Comparison of ENCODE assay signal across 23 cellular contexts in genomic region chr21:30479259-30479658, GRCh38. TPM values are rescaled to one million over a fixed set of nuclear protein-coding genes. Genes with fewer than 3 reads are reported as not detected.
"Had no signal": no experiment of that assay in that cellular context is flagged by ENCODE, and none has a peak within 500 bp of the region (broad histone marks: within the 10 kb centered on the region; RNA-seq: fewer than 3 reads in every experiment).

No MANE protein-coding gene starts in this region.

- DNase-seq: activated CD4-positive, alpha-beta memory T cell treated with anti-CD3 and anti-CD28 coated beads for 36 hours; activated CD4-positive, alpha-beta T cell treated with anti-CD3 and anti-CD28 coated beads, Interleukin-2, amount 10 ng/mL, durations not matched to agents 7 days and 5 days; activated CD4-positive, CD25-positive, alpha-beta regulatory T cell; activated CD8-positive, alpha-beta memory T cell treated with anti-CD3 and anti-CD28 coated beads for 24 hours; activated effector memory CD4-positive, alpha-beta T cell treated with anti-CD3 and anti-CD28 coated beads, Interleukin-2, amount 50 U/mL, for 16 hours; activated naive CD4-positive, alpha-beta T cell treated with Interleukin-2 at 50 U/mL for 16 hours; activated naive CD8-positive, alpha-beta T cell treated with anti-CD3 and anti-CD28 coated beads, Interleukin-2, amount 50 U/mL, for 24 hours; activated T-cell treated with anti-CD3 and anti-CD28 coated beads, Interleukin-2, amount 50 U/mL, for 4 hours; amniotic stem cell; IMR-90; Kasumi-1; KBM-7; NCI-H187; NCI-H345; NCI-H510A treated with DMSO at 0.1 percent for 48 hours; NCI-H69; PC-3; T-helper 1 cell had no signal

- H3K27ac ChIP-seq: SK-N-MC, VCaP had no signal

- H3K4me3 ChIP-seq: SK-N-MC had no signal

- ATAC-seq: activated naive CD4-positive, alpha-beta T cell treated with anti-CD3 and anti-CD28 coated beads, Interleukin-2, amount 50 U/mL, for 72 hours; activated naive CD8-positive, alpha-beta T cell treated with anti-CD3 and anti-CD28 coated beads, Interleukin-2, amount 50 U/mL, for 24 hours; activated T-cell treated with anti-CD3 and anti-CD28 coated beads, Interleukin-2, amount 50 U/mL, for 4 hours; PC-3 had no signal

RNA-seq across cellular contexts. Expression of gene KRTAP19-1, which starts 0.9 kb away (rescaled TPM):
- total RNA-seq: activated CD4-positive, alpha-beta memory T cell treated with anti-CD3 and anti-CD28 coated beads for 36 hours; activated CD4-positive, alpha-beta T cell treated with anti-CD3 and anti-CD28 coated beads, Interleukin-2, amount 10 ng/mL, durations not matched to agents 7 days and 5 days; activated naive CD4-positive, alpha-beta T cell treated with anti-CD3 and anti-CD28 coated beads, Interleukin-2, amount 50 U/mL, for 72 hours; activated T-cell treated with anti-CD3 and anti-CD28 coated beads, Interleukin-2, amount 50 U/mL, for 4 hours; astrocyte; IMR-90; PC-3; T-helper 2 cell treated with Interferon-gamma antibody and Interleukin-4, amounts not matched to agents 100 ng/mL and 5 ng/mL, for 36 hours had no signal
- polyA plus RNA-seq: IMR-90 had no signal

RNA-seq across cellular contexts. Expression of gene KRTAP19-2, which starts 8.0 kb away (rescaled TPM):
- total RNA-seq: activated CD4-positive, alpha-beta memory T cell treated with anti-CD3 and anti-CD28 coated beads for 36 hours; activated CD4-positive, alpha-beta T cell treated with anti-CD3 and anti-CD28 coated beads, Interleukin-2, amount 10 ng/mL, durations not matched to agents 7 days and 5 days; activated naive CD4-positive, alpha-beta T cell treated with anti-CD3 and anti-CD28 coated beads, Interleukin-2, amount 50 U/mL, for 72 hours; activated T-cell treated with anti-CD3 and anti-CD28 coated beads, Interleukin-2, amount 50 U/mL, for 4 hours; astrocyte; IMR-90; PC-3; T-helper 2 cell treated with Interferon-gamma antibody and Interleukin-4, amounts not matched to agents 100 ng/mL and 5 ng/mL, for 36 hours had no signal
- polyA plus RNA-seq: IMR-90 had no signal

RNA-seq across cellular contexts. Expression of gene KRTAP19-3, which starts 12.6 kb away (rescaled TPM):
- total RNA-seq: activated CD4-positive, alpha-beta memory T cell treated with anti-CD3 and anti-CD28 coated beads for 36 hours; activated CD4-positive, alpha-beta T cell treated with anti-CD3 and anti-CD28 coated beads, Interleukin-2, amount 10 ng/mL, durations not matched to agents 7 days and 5 days; activated naive CD4-positive, alpha-beta T cell treated with anti-CD3 and anti-CD28 coated beads, Interleukin-2, amount 50 U/mL, for 72 hours; activated T-cell treated with anti-CD3 and anti-CD28 coated beads, Interleukin-2, amount 50 U/mL, for 4 hours; astrocyte; IMR-90; PC-3; T-helper 2 cell treated with Interferon-gamma antibody and Interleukin-4, amounts not matched to agents 100 ng/mL and 5 ng/mL, for 36 hours had no signal
- polyA plus RNA-seq: IMR-90 had no signal

RNA-seq across cellular contexts. Expression of gene KRTAP19-4, which starts 17.7 kb away (rescaled TPM):
- total RNA-seq: activated CD4-positive, alpha-beta memory T cell treated with anti-CD3 and anti-CD28 coated beads for 36 hours; activated CD4-positive, alpha-beta T cell treated with anti-CD3 and anti-CD28 coated beads, Interleukin-2, amount 10 ng/mL, durations not matched to agents 7 days and 5 days; activated naive CD4-positive, alpha-beta T cell treated with anti-CD3 and anti-CD28 coated beads, Interleukin-2, amount 50 U/mL, for 72 hours; activated T-cell treated with anti-CD3 and anti-CD28 coated beads, Interleukin-2, amount 50 U/mL, for 4 hours; astrocyte; IMR-90; PC-3; T-helper 2 cell treated with Interferon-gamma antibody and Interleukin-4, amounts not matched to agents 100 ng/mL and 5 ng/mL, for 36 hours had no signal
- polyA plus RNA-seq: IMR-90 had no signal

RNA-seq across cellular contexts. Expression of gene KRTAP19-5, which starts 22.7 kb away (rescaled TPM):
- total RNA-seq: activated CD4-positive, alpha-beta memory T cell treated with anti-CD3 and anti-CD28 coated beads for 36 hours; activated CD4-positive, alpha-beta T cell treated with anti-CD3 and anti-CD28 coated beads, Interleukin-2, amount 10 ng/mL, durations not matched to agents 7 days and 5 days; activated naive CD4-positive, alpha-beta T cell treated with anti-CD3 and anti-CD28 coated beads, Interleukin-2, amount 50 U/mL, for 72 hours; activated T-cell treated with anti-CD3 and anti-CD28 coated beads, Interleukin-2, amount 50 U/mL, for 4 hours; astrocyte; IMR-90; PC-3; T-helper 2 cell treated with Interferon-gamma antibody and Interleukin-4, amounts not matched to agents 100 ng/mL and 5 ng/mL, for 36 hours had no signal
- polyA plus RNA-seq: IMR-90 had no signal
